Comparison of ENCODE assay signal across 28 cellular contexts in the genomic region with DNA sequence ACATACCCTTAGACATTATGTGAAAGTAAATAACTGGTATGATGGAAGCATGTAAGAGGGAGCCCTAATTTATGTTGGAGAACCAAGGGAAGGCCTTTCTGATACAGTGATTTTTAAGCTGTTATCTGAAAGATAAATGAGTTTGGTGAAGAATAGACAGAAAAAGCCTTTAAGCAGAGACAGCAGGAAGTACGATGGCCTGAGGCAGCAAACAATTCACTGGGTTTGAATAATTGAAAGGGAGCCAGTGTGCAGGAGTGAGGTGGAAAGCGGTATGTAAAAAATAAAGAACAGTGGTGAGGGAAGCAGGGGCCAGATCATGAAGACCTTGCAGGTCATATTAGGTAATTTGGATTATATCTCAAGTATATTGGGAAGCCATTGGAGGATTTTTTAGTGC. TPM values are rescaled to one million over a fixed set of nuclear protein-coding genes. Genes with fewer than 3 reads are reported as not detected.
DNase-seq lines count a peak whose midpoint lies in the region; ATAC-seq and TF ChIP-seq lines count a peak whose summit lies in the region.
"Had no signal": no experiment of that assay in that cellular context is flagged by ENCODE, and none has a peak within 500 bp of the region (broad histone marks: within the 10 kb centered on the region; RNA-seq: fewer than 3 reads in every experiment).

No MANE protein-coding gene starts in this region.

- H3K27me3 Mint-ChIP-seq in activated T-cell treated with anti-CD3 and anti-CD28 coated beads, Interleukin-2, amount 50 U/mL, for 24 hours, result peaks cover 22% of the 10 kb centered on the region

- H3K27ac ChIP-seq in fibroblast of lung (ENCODE audit: insufficient read depth, low read length), result no peak overlapping the region
- peak overlapping the region; percentile 71 for H3K27ac ChIP-seq in rectal smooth muscle tissue (ENCODE audit: low read depth, low read length)
- H3K27ac ChIP-seq: BLaER1 treated with 17β-estradiol and CSF1 and Interleukin-3, amounts not matched to agents 10 nM and 100 nM; cardiac muscle cell; esophagus squamous epithelium; gastroesophageal sphincter; psoas muscle had no signal

- H3K4me1 Mint-ChIP-seq in activated T-cell treated with anti-CD3 and anti-CD28 coated beads, Interleukin-2, amount 50 U/mL, for 24 hours (ENCODE audit: low read depth), result peaks cover 9% of the 10 kb centered on the region

- H3K4me2 ChIP-seq in fibroblast of lung (ENCODE audit: extremely low read depth, insufficient read depth, low read length), result no peak overlapping the region
- H3K4me2 ChIP-seq: BLaER1 treated with 17β-estradiol and CSF1 and Interleukin-3, amounts not matched to agents 10 nM and 100 nM had no signal

- no peak for TF ChIP-seq CTCF in fibroblast of lung (conservative IDR thresholded peaks at IDR 0.05 in 1 of 2, IDR thresholded peaks at IDR 0.05 in 1 of 2; ENCODE audit: low read depth in 1 of 2, low read length in 2 of 2)

- H3K27ac Mint-ChIP-seq in activated T-cell treated with anti-CD3 and anti-CD28 coated beads, Interleukin-2, amount 50 U/mL, for 24 hours, result no peak overlapping the region
- H3K27ac Mint-ChIP-seq: activated naive CD4-positive, alpha-beta T cell treated with anti-CD3 and anti-CD28 coated beads, Interleukin-2, amount 50 U/mL, for 72 hours; activated T-helper 17 cell treated with anti-CD3 and anti-CD28 coated beads, Interleukin-2, amount 50 U/mL, for 72 hours; endodermal cell; immature natural killer cell; natural killer cell treated with Interleukin-12 subunit alpha and Interleukin-12 subunit beta and Interleukin-15 and Interleukin-18, amount 100 ng/mL, for 72 hours had no signal

- peak overlapping the region; percentile 41 for H2AFZ ChIP-seq in fibroblast of lung (ENCODE audit: low read length)

- H3K9ac ChIP-seq in fibroblast of lung (ENCODE audit: insufficient read depth, low read length) (no peak overlapping the region), rectal smooth muscle tissue (ENCODE audit: low read length) (no peak overlapping the region)
- H3K9ac ChIP-seq: BLaER1 treated with 17β-estradiol and CSF1 and Interleukin-3, amounts not matched to agents 10 nM and 100 nM had no signal

- H3K4me1 ChIP-seq in fibroblast of lung (ENCODE audit: control insufficient read depth, extremely low read depth, insufficient read depth, low read length) (peaks cover 4% of the 10 kb centered on the region), rectal smooth muscle tissue (ENCODE audit: control insufficient read depth, insufficient read depth, low read length) (peaks cover 25% of the 10 kb centered on the region)
- H3K4me1 ChIP-seq: psoas muscle had no signal

- H3K4me3 Mint-ChIP-seq in activated T-cell treated with anti-CD3 and anti-CD28 coated beads, Interleukin-2, amount 50 U/mL, for 24 hours, result no peak overlapping the region
- H3K4me3 Mint-ChIP-seq: activated T-helper 17 cell treated with anti-CD3 and anti-CD28 coated beads, Interleukin-2, amount 50 U/mL, for 72 hours; endodermal cell; immature natural killer cell; natural killer cell treated with Interleukin-12 subunit alpha and Interleukin-12 subunit beta and Interleukin-15 and Interleukin-18, amount 100 ng/mL, for 72 hours had no signal

- peaks cover 7% of the 10 kb centered on the region for H3K36me3 Mint-ChIP-seq in activated T-cell treated with anti-CD3 and anti-CD28 coated beads, Interleukin-2, amount 50 U/mL, for 24 hours (ENCODE audit: low read depth)
- H3K36me3 Mint-ChIP-seq: immature natural killer cell; natural killer cell treated with Interleukin-12 subunit alpha and Interleukin-12 subunit beta and Interleukin-15 and Interleukin-18, amount 100 ng/mL, for 72 hours had no signal

- H3K27me3 ChIP-seq in fibroblast of lung (ENCODE audit: control insufficient read depth, insufficient read depth, low read length), result no peaks in the 10 kb centered on the region
- H3K27me3 ChIP-seq in rectal smooth muscle tissue (ENCODE audit: control insufficient read depth, insufficient read depth, low read length), result no peaks in the 10 kb centered on the region
- H3K27me3 ChIP-seq: BLaER1 treated with 17β-estradiol and CSF1 and Interleukin-3, amounts not matched to agents 10 nM and 100 nM; cardiac muscle cell; gastroesophageal sphincter had no signal

- peaks cover 6% of the 10 kb centered on the region for H3K79me2 ChIP-seq in fibroblast of lung (ENCODE audit: control insufficient read depth, insufficient read depth, low read length)

- no peak for ATAC-seq in HG02588 (IDR thresholded peaks at IDR 0.05; ENCODE audit: unreplicated experiment)
- ATAC-seq: activated naive CD4-positive, alpha-beta T cell treated with anti-CD3 and anti-CD28 coated beads, Interleukin-2, amount 50 U/mL, for 72 hours; activated T-helper 17 cell treated with anti-CD3 and anti-CD28 coated beads, Interleukin-2, amount 50 U/mL, for 72 hours; gastroesophageal sphincter; HCT116; left lobe of liver; natural killer cell treated with Interleukin-12 subunit alpha and Interleukin-12 subunit beta and Interleukin-15 and Interleukin-18, amount 100 ng/mL, for 72 hours; psoas muscle had no signal

- no peak overlapping the region for H3K4me3 ChIP-seq in fibroblast of lung (replicated peaks in 1 of 4; ENCODE audit: control extremely low read depth in 1 of 4, insufficient read depth in 1 of 4, low read depth in 3 of 4, low read length in 4 of 4)
- no peak overlapping the region for H3K4me3 ChIP-seq in rectal smooth muscle tissue (ENCODE audit: low read length)
- H3K4me3 ChIP-seq: BLaER1 treated with 17β-estradiol and CSF1 and Interleukin-3, amounts not matched to agents 10 nM and 100 nM; cardiac muscle cell; esophagus squamous epithelium; gastroesophageal sphincter; psoas muscle had no signal

- H3K9me3 ChIP-seq in fibroblast of lung (ENCODE audit: control insufficient read depth, insufficient read depth, low read depth, low read length), result no peaks in the 10 kb centered on the region
- H3K9me3 ChIP-seq: BLaER1 treated with 17β-estradiol and CSF1 and Interleukin-3, amounts not matched to agents 10 nM and 100 nM; esophagus squamous epithelium; gastroesophageal sphincter; psoas muscle had no signal

- DNase-seq in ELF-1 (ENCODE audit: low read depth, low spot score) (peak; percentile 54), NCI-H2081 (lab: John Stamatoyannopoulos, UW) (peak; percentile 22 to 63), fibroblast of lung (ENCODE audit: low read depth in 2 of 2) (peak in 1 of 2 donors; percentile 36), NCI-H1694 (lab: John Stamatoyannopoulos, UW) (no peak)
- no peak for DNase-seq in activated T-cell treated with anti-CD3 and anti-CD28 coated beads, Interleukin-2, amount 50 U/mL, for 24 hours
- DNase-seq: activated CD4-positive, alpha-beta T cell treated with anti-CD3 and anti-CD28 coated beads, Interleukin-2, amount 50 U/mL, for 4 hours; activated CD8-positive, alpha-beta memory T cell treated with anti-CD3 and anti-CD28 coated beads, Interleukin-2, amount 50 U/mL, for 4 hours; anterior cingulate cortex; Calu3; cortex of kidney; endodermal cell; esophagus squamous epithelium; hippocampal formation; immature natural killer cell; midbrain; NCI-H1105 treated with DMSO at 0.1 percent for 48 hours; NCI-H2171; psoas muscle had no signal

- H4K20me1 ChIP-seq in fibroblast of lung (ENCODE audit: control insufficient read depth, extremely low read depth, insufficient read depth, low read length), result no peaks in the 10 kb centered on the region
- H4K20me1 ChIP-seq: BLaER1 treated with 17β-estradiol and CSF1 and Interleukin-3, amounts not matched to agents 10 nM and 100 nM had no signal

- H3K36me3 ChIP-seq in fibroblast of lung (ENCODE audit: control insufficient read depth, insufficient read depth, low read length) (no peaks in the 10 kb centered on the region), rectal smooth muscle tissue (ENCODE audit: control insufficient read depth, insufficient read depth, low read length) (no peaks in the 10 kb centered on the region)
- H3K36me3 ChIP-seq: BLaER1 treated with 17β-estradiol and CSF1 and Interleukin-3, amounts not matched to agents 10 nM and 100 nM; cardiac muscle cell; esophagus squamous epithelium; gastroesophageal sphincter had no signal

- H3K9me3 Mint-ChIP-seq in activated T-cell treated with anti-CD3 and anti-CD28 coated beads, Interleukin-2, amount 50 U/mL, for 24 hours, result no peaks in the 10 kb centered on the region
- H3K9me3 Mint-ChIP-seq: activated naive CD4-positive, alpha-beta T cell treated with anti-CD3 and anti-CD28 coated beads, Interleukin-2, amount 50 U/mL, for 72 hours; activated T-helper 17 cell treated with anti-CD3 and anti-CD28 coated beads, Interleukin-2, amount 50 U/mL, for 72 hours; endodermal cell; natural killer cell treated with Interleukin-12 subunit alpha and Interleukin-12 subunit beta and Interleukin-15 and Interleukin-18, amount 100 ng/mL, for 72 hours had no signal

RNA-seq across cellular contexts. Expression of a gene that starts 4.1 kb away (rescaled TPM):
- 50.8 and 68.0 TPM in 2 replicates for total RNA-seq in fibroblast of lung
- polyA plus RNA-seq in fibroblast of lung, result 41.4 and 61.2 TPM in 2 replicates
- polyA plus RNA-seq in fibroblast of lung (2012), result 30.2 and 37.7 TPM in 2 replicates
- polyA minus RNA-seq in fibroblast of lung (ENCODE audit: low replicate concordance), result 13.5 and 19.3 TPM in 2 replicates

RNA-seq across cellular contexts. Expression of a gene that starts 54.1 kb away (rescaled TPM):
- total RNA-seq in fibroblast of lung, result 22.1 and 31.5 TPM in 2 replicates
- polyA plus RNA-seq in fibroblast of lung, result 21.1 and 27.3 TPM in 2 replicates
- 15.0 and 20.4 TPM in 2 replicates for polyA plus RNA-seq in fibroblast of lung (2012)
- 2.5 and 3.5 TPM in 2 replicates for polyA minus RNA-seq in fibroblast of lung (ENCODE audit: low replicate concordance)

Comparison
In these comparisons a context has a peak if more than half of its experiments do, and no peak if none do; other contexts are left out.
1. DNase-seq: peak in ELF-1 (single experiment) and NCI-H2081 (2 of 2); none in activated T-cell treated with anti-CD3 and anti-CD28 coated beads, Interleukin-2, amount 50 U/mL, for 24 hours (single experiment) and NCI-H1694 (single experiment).